Comparison of ENCODE assay signal across 25 cellular contexts in the genomic region with DNA sequence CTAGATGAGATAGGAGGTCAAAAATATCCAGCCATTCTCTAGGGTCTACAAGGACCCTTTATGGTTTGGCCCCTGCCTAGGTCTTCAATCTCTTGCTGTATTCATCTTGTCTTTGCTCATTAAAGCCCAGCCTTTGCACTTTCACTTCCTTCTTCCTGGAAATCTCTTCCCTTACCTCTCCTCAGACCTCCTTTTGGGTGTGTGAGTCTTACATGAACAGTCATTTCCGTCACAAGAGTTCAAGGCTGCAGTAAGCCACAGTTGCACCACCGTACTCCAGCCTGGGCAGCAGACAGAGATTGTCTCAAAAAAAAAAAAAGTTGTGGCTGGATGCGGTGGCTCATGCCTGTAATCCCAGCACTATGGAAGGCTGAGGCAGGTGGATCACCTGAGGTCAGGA. TPM values are rescaled to one million over a fixed set of nuclear protein-coding genes. Genes with fewer than 3 reads are reported as not detected.
DNase-seq lines count a peak whose midpoint lies in the region; ATAC-seq, FAIRE-seq and TF ChIP-seq lines count a peak whose summit lies in the region.
"Had no signal": no experiment of that assay in that cellular context is flagged by ENCODE, and none has a peak within 500 bp of the region (broad histone marks: within the 10 kb centered on the region; RNA-seq: fewer than 3 reads in every experiment).

No MANE protein-coding gene starts in this region.

- TF ChIP-seq CTCF in GM12878 (IDR thresholded peaks at IDR 0.05 in 2 of 3, conservative IDR thresholded peaks at IDR 0.05 in 1 of 3; ENCODE audit: control insufficient read depth in 2 of 3, extremely low read depth in 1 of 3, insufficient read depth in 1 of 3, low read depth in 3 of 3, low read length in 3 of 3) (no peak), D721Med (IDR thresholded peaks at IDR 0.05; ENCODE audit: insufficient read depth, missing control alignments) (no peak), ascending aorta (IDR thresholded peaks at IDR 0.05) (no peak), GM13977 (IDR thresholded peaks at IDR 0.05; ENCODE audit: extremely low read depth, insufficient read depth, missing control alignments) (no peak)

- SMC1A ChIA-PET in GM12878 (lab: Charles Lee; ENCODE audit: uncharacterized antibody, unreplicated experiment): no interaction called here

- TF ChIP-seq EP300 in GM12878 (IDR thresholded peaks at IDR 0.05; ENCODE audit: borderline replicate concordance in 1 of 2, control insufficient read depth in 1 of 2, low read depth in 2 of 2, low read length in 2 of 2): no peak

- no TSS peak for BruUV-seq in GM12878 (replicated peaks; lab: Mats Ljungman, UMichigan)

- peak overlapping the region; percentile 3 for H3K4me3 Mint-ChIP-seq in activated CD4-positive, alpha-beta T cell treated with anti-CD3 and anti-CD28 coated beads, Interleukin-2, amount 10 ng/mL, durations not matched to agents 24 days and 14 days
- no peak overlapping the region for H3K4me3 Mint-ChIP-seq in stimulated activated naive B cell treated with anti-CD40 and anti-IgM and Interleukin-4, amounts not matched to agents 10 μg/mL and 1 μg/mL and 100 μg/mL, for 72 hours
- H3K4me3 Mint-ChIP-seq: type B pancreatic cell had no signal

- H3K9me3 Mint-ChIP-seq in activated CD4-positive, alpha-beta T cell treated with anti-CD3 and anti-CD28 coated beads, Interleukin-2, amount 10 ng/mL, durations not matched to agents 24 days and 14 days: no peaks in the 10 kb centered on the region
- H3K9me3 Mint-ChIP-seq in stimulated activated naive B cell treated with anti-CD40 and anti-IgM and Interleukin-4, amounts not matched to agents 10 μg/mL and 1 μg/mL and 100 μg/mL, for 72 hours: no peaks in the 10 kb centered on the region
- H3K9me3 Mint-ChIP-seq: type B pancreatic cell had no signal

- CTCF ChIA-PET in GM12878 (lab: Yijun Ruan, JAX): no interaction called here

- no peaks in the 10 kb centered on the region for H3K4me1 ChIP-seq in GM12878 (ENCODE audit: control insufficient read depth, insufficient read depth, low read length)
- no peaks in the 10 kb centered on the region for H3K4me1 ChIP-seq in ascending aorta
- H3K4me1 ChIP-seq: BE2C, breast epithelium, pancreas, SJCRH30 had no signal

- H3K4me1 Mint-ChIP-seq in activated CD4-positive, alpha-beta T cell treated with anti-CD3 and anti-CD28 coated beads, Interleukin-2, amount 10 ng/mL, durations not matched to agents 24 days and 14 days: peaks cover 11% of the 10 kb centered on the region
- H3K4me1 Mint-ChIP-seq in stimulated activated naive B cell treated with anti-CD40 and anti-IgM and Interleukin-4, amounts not matched to agents 10 μg/mL and 1 μg/mL and 100 μg/mL, for 72 hours: peaks cover 9 to 10% of the 10 kb centered on the region in 2 donors

- no peak overlapping the region for H3K4me2 ChIP-seq in GM12878 (ENCODE audit: control insufficient read depth, insufficient read depth)
- H3K4me2 ChIP-seq: hepatocyte had no signal

- TF ChIP-seq POLR2A in GM12878 (IDR thresholded peaks at IDR 0.05; ENCODE audit: low read depth, low read length): no peak

- H3K9me3 ChIP-seq in GM12878 (replicated peaks; ENCODE audit: control insufficient read depth, insufficient read depth, low read length): no peaks in the 10 kb centered on the region
- H3K9me3 ChIP-seq in ascending aorta: no peaks in the 10 kb centered on the region
- H3K9me3 ChIP-seq: BE2C, breast epithelium, pancreas, SJCRH30, stomach had no signal

- H3K27ac Mint-ChIP-seq in activated CD4-positive, alpha-beta T cell treated with anti-CD3 and anti-CD28 coated beads, Interleukin-2, amount 10 ng/mL, durations not matched to agents 24 days and 14 days: no peak overlapping the region
- no peak overlapping the region for H3K27ac Mint-ChIP-seq in stimulated activated naive B cell treated with anti-CD40 and anti-IgM and Interleukin-4, amounts not matched to agents 10 μg/mL and 1 μg/mL and 100 μg/mL, for 72 hours
- H3K27ac Mint-ChIP-seq: IgD-negative memory B cell, type B pancreatic cell had no signal

- POLR2A ChIA-PET in GM12878 (lab: Charles Lee): no interaction called here

- H3K36me3 Mint-ChIP-seq in activated CD4-positive, alpha-beta T cell treated with anti-CD3 and anti-CD28 coated beads, Interleukin-2, amount 10 ng/mL, durations not matched to agents 24 days and 14 days (ENCODE audit: low read depth): no peaks in the 10 kb centered on the region
- H3K36me3 Mint-ChIP-seq in stimulated activated naive B cell treated with anti-CD40 and anti-IgM and Interleukin-4, amounts not matched to agents 10 μg/mL and 1 μg/mL and 100 μg/mL, for 72 hours: no peaks in the 10 kb centered on the region
- H3K36me3 Mint-ChIP-seq: IgD-negative memory B cell, type B pancreatic cell had no signal

- intact Hi-C loops in activated CD4-positive, alpha-beta T cell treated with anti-CD3 and anti-CD28 coated beads, Interleukin-2, amount 10 ng/mL, durations not matched to agents 24 days and 14 days (cut with micrococcal nuclease): no loop called here
- intact Hi-C loops in GM12878 (cut with micrococcal nuclease; ENCODE audit: unreplicated experiment) (no loop called here), ascending aorta (cut with DNase I) (no loop called here)

- H3K9ac ChIP-seq in GM12878 (ENCODE audit: control insufficient read depth, insufficient read depth, low read length): no peak overlapping the region

- no peak for ATAC-seq in GM12878
- peak; percentile 76 to 99 for ATAC-seq in stimulated activated naive B cell treated with anti-CD40 and anti-IgM and Interleukin-4, amounts not matched to agents 10 μg/mL and 1 μg/mL and 100 μg/mL, for 72 hours (replicated peaks)
- ATAC-seq: pancreas had no signal

- no peaks in the 10 kb centered on the region for H3K36me3 ChIP-seq in GM12878 (ENCODE audit: control insufficient read depth in 2 of 2, insufficient read depth in 2 of 2, low read length in 1 of 2)
- H3K36me3 ChIP-seq in ascending aorta: no peaks in the 10 kb centered on the region
- H3K36me3 ChIP-seq: BE2C, breast epithelium, pancreas, SJCRH30, stomach had no signal

- H3K27ac ChIP-seq in GM12878 (ENCODE audit: control insufficient read depth, insufficient read depth) (no peak overlapping the region), ascending aorta (no peak overlapping the region)
- H3K27ac ChIP-seq: breast epithelium, hepatocyte, pancreas, SJCRH30, stomach had no signal

- RAD21 ChIA-PET in GM12878 (lab: Charles Lee; ENCODE audit: unreplicated experiment): no interaction called here

- WGBS in GM12878 (ENCODE audit: insufficient coverage, insufficient replicate concordance, low lambda C conversion rate, missing lambda C conversion rate): 23% methylated on average over 3 of the region's 3 CpGs

- peaks cover 16% of the 10 kb centered on the region for H3K27me3 Mint-ChIP-seq in activated CD4-positive, alpha-beta T cell treated with anti-CD3 and anti-CD28 coated beads, Interleukin-2, amount 10 ng/mL, durations not matched to agents 24 days and 14 days
- H3K27me3 Mint-ChIP-seq in stimulated activated naive B cell treated with anti-CD40 and anti-IgM and Interleukin-4, amounts not matched to agents 10 μg/mL and 1 μg/mL and 100 μg/mL, for 72 hours: peaks cover 16 to 35% of the 10 kb centered on the region in 2 donors

- DNase-seq in activated CD4-positive, alpha-beta T cell treated with anti-CD3 and anti-CD28 coated beads, Interleukin-2, amount 10 ng/mL, durations not matched to agents 24 days and 14 days: no peak
- DNase-seq in activated CD4-positive, alpha-beta T cell treated with anti-CD3 and anti-CD28 coated beads for 1 hour: no peak
- DNase-seq in NOMO-1 treated with dmso at 0.1 percent for 144 hours (lab: John Stamatoyannopoulos, UW; ENCODE audit: unreplicated experiment): peak; percentile 94
- no peak for DNase-seq in GM12878 (ENCODE audit: low read depth, low spot score)
- peak; percentile 19 for DNase-seq in stimulated activated naive B cell treated with anti-CD40 and anti-IgM and Interleukin-4, amounts not matched to agents 10 μg/mL and 1 μg/mL and 100 μg/mL, for 72 hours
- DNase-seq in D721Med (ENCODE audit: insufficient read length, low spot score): no peak
- no peak for DNase-seq in ascending aorta (ENCODE audit: low spot score in 2 of 2)
- DNase-seq in GM13977 (ENCODE audit: low spot score): no peak
- DNase-seq: BE2C; cortex of kidney; MM.1S; NCI-H2029 treated with DMSO at 0.1 percent for 48 hours; pancreas; stimulated activated CD4-positive, alpha-beta T cell treated with anti-CD3 and anti-CD28 coated beads, Interleukin-2, amount 100 ng/mL, for 24 hours; stomach had no signal

- no peak for TF ChIP-seq RAD21 in GM12878 (IDR thresholded peaks at IDR 0.05; ENCODE audit: insufficient read depth, low read depth, low read length)

- no peak for FAIRE-seq in GM12878 (lab: Jason Lieb, UNC)
- FAIRE-seq in D721Med (lab: Jason Lieb, UNC): no peak
- FAIRE-seq: G401.6, islet of Langerhans, pancreas had no signal

- H3K79me2 ChIP-seq in GM12878 (ENCODE audit: control insufficient read depth, insufficient read depth, low read length): no peaks in the 10 kb centered on the region
- H3K79me2 ChIP-seq: hepatocyte had no signal

- H2AFZ ChIP-seq in GM12878 (ENCODE audit: control insufficient read depth, low read depth, low read length): no peak overlapping the region
- H2AFZ ChIP-seq: hepatocyte had no signal

- H3K4me3 ChIP-seq in GM12878 (no peak overlapping the region), ascending aorta (no peak overlapping the region)
- H3K4me3 ChIP-seq: breast epithelium, hepatocyte, pancreas, SJCRH30, stomach had no signal

- H3K27me3 ChIP-seq in GM12878 (replicated peaks in 1 of 2; ENCODE audit: control insufficient read depth in 2 of 2, insufficient read depth in 2 of 2, low read length in 1 of 2) (no peaks in the 10 kb centered on the region), ascending aorta (no peaks in the 10 kb centered on the region)
- H3K27me3 ChIP-seq: BE2C, breast epithelium, pancreas, SJCRH30 had no signal

- in situ Hi-C loops in GM12878 (cut with MboI) (no loop called here), GM13977 (cut with MboI; ENCODE audit: low pct_unique_long_range_greater_than_20kb, low sequenced_read_pairs, unreplicated experiment) (no loop called here)

- no peaks in the 10 kb centered on the region for H4K20me1 ChIP-seq in GM12878 (ENCODE audit: control insufficient read depth, insufficient read depth)

RNA-seq across cellular contexts. Expression of a gene that starts 6.0 kb away (rescaled TPM):
- total RNA-seq in activated CD4-positive, alpha-beta T cell treated with anti-CD3 and anti-CD28 coated beads, Interleukin-2, amount 10 ng/mL, durations not matched to agents 24 days and 14 days: 0.14 and 0.37 TPM in 2 replicates
- 0.10 TPM in 1 of 2 replicates, not detected in the other for total RNA-seq in GM12878 (2013; cell fraction: nucleolus; rRNA removed)
- total RNA-seq in GM12878 (2014; rRNA removed) (not detected in 2 replicates), GM12878 (2014; rRNA removed; fragmentation: Illumina TruSeq; extraction: Trizol) (not detected in 2 replicates), GM12878 (2021) (0.23 and 0.32 TPM in 2 replicates), ascending aorta (0.11 TPM)
- 0.38 TPM for polyA plus RNA-seq in GM12878 (2011; ENCODE audit: low read depth)
- polyA plus RNA-seq in GM12878 (2011; rRNA removed) (not detected in 2 replicates), GM12878 (2014; fragmentation: Illumina TruSeq; extraction: Trizol) (0.15 TPM in 1 of 2 replicates, not detected in the other), GM12878 (2014; fragmentation: Nextera tagmentation; extraction: Ambion mirVana) (under 1 TPM; 0.03 to 0.04 TPM), GM12878 (2014; rRNA removed) (0.09 and 0.49 TPM in 2 replicates), GM12878 (2016; fragmentation: Nextera tagmentation; extraction: Ambion mirVana) (under 1 TPM; 0.28 to 0.29 TPM)
- not detected in 2 replicates for polyA plus RNA-seq in GM12878 (2011; cell fraction: cytosol; rRNA removed)
- polyA plus RNA-seq in GM12878 (2011; cell fraction: nucleus; rRNA removed): not detected in 2 replicates
- polyA plus RNA-seq in GM12878 (2012): 0.60 and 0.94 TPM in 2 replicates
- polyA minus RNA-seq in GM12878 (2011; rRNA and poly(A)+ RNA removed): not detected in 2 replicates
- not detected in 2 replicates for polyA minus RNA-seq in GM12878 (2011; cell fraction: cytosol; rRNA and poly(A)+ RNA removed)
- not detected in 2 replicates for polyA minus RNA-seq in GM12878 (2011; cell fraction: nucleus; rRNA and poly(A)+ RNA removed)
- total RNA-seq: A172, lung microvascular endothelial cell, NCI-H460 had no signal
- polyA plus RNA-seq: IgD-negative memory B cell had no signal

RNA-seq across cellular contexts. Expression of a gene that starts 14.8 kb away (rescaled TPM):
- total RNA-seq in activated CD4-positive, alpha-beta T cell treated with anti-CD3 and anti-CD28 coated beads, Interleukin-2, amount 10 ng/mL, durations not matched to agents 24 days and 14 days: not detected in 2 replicates
- not detected in 2 replicates for total RNA-seq in GM12878 (2013; cell fraction: nucleolus; rRNA removed)
- total RNA-seq in GM12878 (2014; rRNA removed): not detected in 2 replicates
- total RNA-seq in GM12878 (2014; rRNA removed; fragmentation: Illumina TruSeq; extraction: Trizol): not detected in 2 replicates
- total RNA-seq in GM12878 (2021): not detected in 2 replicates
- polyA plus RNA-seq in GM12878 (2011; ENCODE audit: low read depth): not detected
- polyA plus RNA-seq in GM12878 (2011; rRNA removed): not detected in 2 replicates
- 0.08 TPM in 1 of 2 replicates, not detected in the other for polyA plus RNA-seq in GM12878 (2011; cell fraction: cytosol; rRNA removed)
- 0.13 TPM in 1 of 2 replicates, not detected in the other for polyA plus RNA-seq in GM12878 (2011; cell fraction: nucleus; rRNA removed)
- polyA plus RNA-seq in GM12878 (2012): 0.55 TPM in 1 of 2 replicates, not detected in the other
- not detected in 2 replicates for polyA plus RNA-seq in GM12878 (2014; fragmentation: Illumina TruSeq; extraction: Trizol)
- polyA plus RNA-seq in GM12878 (2014; fragmentation: Nextera tagmentation; extraction: Ambion mirVana): not detected
- 0.25 TPM in 1 of 2 replicates, not detected in the other for polyA plus RNA-seq in GM12878 (2014; rRNA removed)
- not detected for polyA plus RNA-seq in GM12878 (2016; fragmentation: Nextera tagmentation; extraction: Ambion mirVana)
- polyA minus RNA-seq in GM12878 (2011; rRNA and poly(A)+ RNA removed): not detected in 2 replicates
- not detected in 2 replicates for polyA minus RNA-seq in GM12878 (2011; cell fraction: cytosol; rRNA and poly(A)+ RNA removed)
- not detected in 2 replicates for polyA minus RNA-seq in GM12878 (2011; cell fraction: nucleus; rRNA and poly(A)+ RNA removed)
- total RNA-seq in ascending aorta: not detected
- total RNA-seq: A172 had no signal
- polyA plus RNA-seq: IgD-negative memory B cell had no signal

RNA-seq across cellular contexts. Expression of a gene that starts 17.1 kb away (rescaled TPM):
- total RNA-seq in activated CD4-positive, alpha-beta T cell treated with anti-CD3 and anti-CD28 coated beads, Interleukin-2, amount 10 ng/mL, durations not matched to agents 24 days and 14 days: 16.5 and 17.7 TPM in 2 replicates
- total RNA-seq in GM12878 (2013; cell fraction: nucleolus; rRNA removed): 14.1 and 16.1 TPM in 2 replicates
- total RNA-seq in GM12878 (2014; rRNA removed): 21.6 and 24.3 TPM in 2 replicates
- total RNA-seq in GM12878 (2014; rRNA removed; fragmentation: Illumina TruSeq; extraction: Trizol): 26.8 and 33.3 TPM in 2 replicates
- total RNA-seq in GM12878 (2021): 38.5 and 38.8 TPM in 2 replicates
- polyA plus RNA-seq in GM12878 (2011; ENCODE audit: low read depth): 35.6 TPM
- polyA plus RNA-seq in GM12878 (2011; rRNA removed): 19.7 and 22.7 TPM in 2 replicates
- 21.9 and 26.1 TPM in 2 replicates for polyA plus RNA-seq in GM12878 (2011; cell fraction: cytosol; rRNA removed)
- polyA plus RNA-seq in GM12878 (2011; cell fraction: nucleus; rRNA removed): 40.5 and 61.2 TPM in 2 replicates
- 60.9 and 72.5 TPM in 2 replicates for polyA plus RNA-seq in GM12878 (2012)
- 31.6 and 41.8 TPM in 2 replicates for polyA plus RNA-seq in GM12878 (2014; fragmentation: Illumina TruSeq; extraction: Trizol)
- polyA plus RNA-seq in GM12878 (2014; fragmentation: Nextera tagmentation; extraction: Ambion mirVana): 10 to 100 TPM; 14.6 to 31.5 TPM
- polyA plus RNA-seq in GM12878 (2014; rRNA removed): 38.9 and 44.0 TPM in 2 replicates
- polyA plus RNA-seq in GM12878 (2016; fragmentation: Nextera tagmentation; extraction: Ambion mirVana): 10 to 100 TPM; 21.4 to 23.8 TPM
- 5.1 and 6.8 TPM in 2 replicates for polyA minus RNA-seq in GM12878 (2011; rRNA and poly(A)+ RNA removed)
- polyA minus RNA-seq in GM12878 (2011; cell fraction: cytosol; rRNA and poly(A)+ RNA removed): 3.8 and 4.9 TPM in 2 replicates
- polyA minus RNA-seq in GM12878 (2011; cell fraction: nucleus; rRNA and poly(A)+ RNA removed): 5.0 and 7.6 TPM in 2 replicates
- total RNA-seq in ascending aorta: 22.6 TPM

RNA-seq across cellular contexts. Expression of a gene that starts 30.1 kb away (rescaled TPM):
- total RNA-seq in activated CD4-positive, alpha-beta T cell treated with anti-CD3 and anti-CD28 coated beads, Interleukin-2, amount 10 ng/mL, durations not matched to agents 24 days and 14 days: 62.6 and 64.4 TPM in 2 replicates
- 24.2 and 24.3 TPM in 2 replicates for total RNA-seq in GM12878 (2013; cell fraction: nucleolus; rRNA removed)
- total RNA-seq in GM12878 (2014; rRNA removed): 24.5 and 31.6 TPM in 2 replicates
- 17.7 and 20.2 TPM in 2 replicates for total RNA-seq in GM12878 (2014; rRNA removed; fragmentation: Illumina TruSeq; extraction: Trizol)
- total RNA-seq in GM12878 (2021): 26.3 and 29.6 TPM in 2 replicates
- 6.6 TPM for polyA plus RNA-seq in GM12878 (2011; ENCODE audit: low read depth)
- polyA plus RNA-seq in GM12878 (2011; rRNA removed): 13.5 and 23.8 TPM in 2 replicates
- 36.1 and 37.3 TPM in 2 replicates for polyA plus RNA-seq in GM12878 (2011; cell fraction: cytosol; rRNA removed)
- 52.8 and 57.9 TPM in 2 replicates for polyA plus RNA-seq in GM12878 (2011; cell fraction: nucleus; rRNA removed)
- 17.6 and 18.6 TPM in 2 replicates for polyA plus RNA-seq in GM12878 (2012)
- polyA plus RNA-seq in GM12878 (2014; fragmentation: Illumina TruSeq; extraction: Trizol): 22.2 and 33.3 TPM in 2 replicates
- 1 to 10 TPM; 1.6 to 4.6 TPM for polyA plus RNA-seq in GM12878 (2014; fragmentation: Nextera tagmentation; extraction: Ambion mirVana)
- polyA plus RNA-seq in GM12878 (2014; rRNA removed): 26.7 and 31.9 TPM in 2 replicates
- 1 to 10 TPM; 6.7 to 8.6 TPM for polyA plus RNA-seq in GM12878 (2016; fragmentation: Nextera tagmentation; extraction: Ambion mirVana)
- polyA minus RNA-seq in GM12878 (2011; rRNA and poly(A)+ RNA removed): 16.8 and 39.7 TPM in 2 replicates
- polyA minus RNA-seq in GM12878 (2011; cell fraction: cytosol; rRNA and poly(A)+ RNA removed): 12.6 and 16.0 TPM in 2 replicates
- polyA minus RNA-seq in GM12878 (2011; cell fraction: nucleus; rRNA and poly(A)+ RNA removed): 6.4 and 16.8 TPM in 2 replicates
- total RNA-seq in ascending aorta: 19.3 TPM

RNA-seq across cellular contexts. Expression of a gene that starts 42.5 kb away (rescaled TPM):
- total RNA-seq in activated CD4-positive, alpha-beta T cell treated with anti-CD3 and anti-CD28 coated beads, Interleukin-2, amount 10 ng/mL, durations not matched to agents 24 days and 14 days: 177 and 178 TPM in 2 replicates
- 46.6 and 47.7 TPM in 2 replicates for total RNA-seq in GM12878 (2013; cell fraction: nucleolus; rRNA removed)
- total RNA-seq in GM12878 (2014; rRNA removed): 65.9 and 74.6 TPM in 2 replicates
- 34.0 and 38.1 TPM in 2 replicates for total RNA-seq in GM12878 (2014; rRNA removed; fragmentation: Illumina TruSeq; extraction: Trizol)
- total RNA-seq in GM12878 (2021): 162 and 171 TPM in 2 replicates
- 52.7 TPM for polyA plus RNA-seq in GM12878 (2011; ENCODE audit: low read depth)
- polyA plus RNA-seq in GM12878 (2011; rRNA removed): 21.0 and 35.6 TPM in 2 replicates
- 49.8 and 60.6 TPM in 2 replicates for polyA plus RNA-seq in GM12878 (2011; cell fraction: cytosol; rRNA removed)
- polyA plus RNA-seq in GM12878 (2011; cell fraction: nucleus; rRNA removed): 38.1 and 49.4 TPM in 2 replicates
- 75.7 and 93.3 TPM in 2 replicates for polyA plus RNA-seq in GM12878 (2012)
- polyA plus RNA-seq in GM12878 (2014; fragmentation: Illumina TruSeq; extraction: Trizol): 75.1 and 98.0 TPM in 2 replicates
- polyA plus RNA-seq in GM12878 (2014; fragmentation: Nextera tagmentation; extraction: Ambion mirVana): 10 to 100 TPM; 60.2 to 78.4 TPM
- polyA plus RNA-seq in GM12878 (2014; rRNA removed): 56.9 and 66.5 TPM in 2 replicates
- 10 to 100 TPM; 77.3 to 81.6 TPM for polyA plus RNA-seq in GM12878 (2016; fragmentation: Nextera tagmentation; extraction: Ambion mirVana)
- polyA minus RNA-seq in GM12878 (2011; rRNA and poly(A)+ RNA removed): 38.5 and 54.1 TPM in 2 replicates
- polyA minus RNA-seq in GM12878 (2011; cell fraction: cytosol; rRNA and poly(A)+ RNA removed): 39.0 and 49.3 TPM in 2 replicates
- 16.4 and 30.6 TPM in 2 replicates for polyA minus RNA-seq in GM12878 (2011; cell fraction: nucleus; rRNA and poly(A)+ RNA removed)
- 48.0 TPM for total RNA-seq in ascending aorta

Comparison
In these comparisons a context has a peak if more than half of its experiments do, and no peak if none do; other contexts are left out.
1. DNase-seq: peak in NOMO-1 treated with dmso at 0.1 percent for 144 hours (single experiment) and stimulated activated naive B cell treated with anti-CD40 and anti-IgM and Interleukin-4, amounts not matched to agents 10 μg/mL and 1 μg/mL and 100 μg/mL, for 72 hours (single experiment); none in activated CD4-positive, alpha-beta T cell treated with anti-CD3 and anti-CD28 coated beads, Interleukin-2, amount 10 ng/mL, durations not matched to agents 24 days and 14 days (single experiment), activated CD4-positive, alpha-beta T cell treated with anti-CD3 and anti-CD28 coated beads for 1 hour (single experiment), GM12878 (single experiment), D721Med (single experiment), ascending aorta (0 of 2) and GM13977 (single experiment).